ENCODE assay signal across 9 cellular contexts in the genomic region with DNA sequence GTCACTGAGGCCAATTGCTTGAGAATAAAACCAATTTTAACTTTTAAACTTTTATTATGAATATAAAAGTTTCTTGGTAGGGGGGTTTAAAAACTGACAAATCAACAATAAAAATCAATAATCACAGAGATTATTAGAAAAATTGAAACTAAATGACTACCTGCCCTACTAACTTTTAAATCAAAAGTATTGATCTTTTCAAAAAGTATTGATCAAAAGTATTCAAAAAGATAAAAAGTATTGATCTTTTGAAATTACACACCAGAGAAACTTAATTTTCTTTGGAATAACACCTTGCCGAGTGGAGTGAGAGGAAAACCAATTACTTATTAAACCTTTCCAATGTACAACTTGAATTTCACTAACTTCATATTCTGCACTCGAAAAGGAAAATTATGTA. TPM values are rescaled to one million over a fixed set of nuclear protein-coding genes. Genes with fewer than 3 reads are reported as not detected.
DNase-seq lines count a peak whose midpoint lies in the region; ATAC-seq, FAIRE-seq and TF ChIP-seq lines count a peak whose summit lies in the region.
"Had no signal": no experiment of that assay in that cellular context is flagged by ENCODE, and none has a peak within 500 bp of the region (broad histone marks: within the 10 kb centered on the region; RNA-seq: fewer than 3 reads in every experiment).

No MANE protein-coding gene starts in this region.

- peak; percentile 50 for FAIRE-seq in kidney (lab: Jason Lieb, UNC)
- FAIRE-seq: colon had no signal

- peak overlapping the region; percentile 96 for H3K4me3 ChIP-seq in kidney (ENCODE audit: low read length in 2 of 2)
- peak overlapping the region in 2 of 3 donors; percentile 37 to 70 for H3K4me3 ChIP-seq in thyroid gland (replicated peaks in 1 of 3)

- no peaks in the 10 kb centered on the region for H3K27me3 ChIP-seq in thyroid gland

- no peak overlapping the region for H3K27ac Mint-ChIP-seq in activated T-cell treated with anti-CD3 and anti-CD28 coated beads, Interleukin-2, amount 50 U/mL, for 24 hours
- H3K27ac Mint-ChIP-seq in activated naive CD8-positive, alpha-beta T cell treated with anti-CD3 and anti-CD28 coated beads, Interleukin-2, amount 50 U/mL, for 24 hours = no peak overlapping the region

- no peak for DNase-seq in activated T-cell treated with anti-CD3 and anti-CD28 coated beads, Interleukin-2, amount 50 U/mL, for 24 hours
- DNase-seq in activated T-cell treated with anti-CD3 and anti-CD28 coated beads, Interleukin-2, amount 50 U/mL, for 1 hour = no peak
- DNase-seq in activated naive CD8-positive, alpha-beta T cell treated with anti-CD3 and anti-CD28 coated beads, Interleukin-2, amount 50 U/mL, for 24 hours = no peak
- DNase-seq in kidney = no peak
- DNase-seq in thyroid gland = no peak
- no peak for DNase-seq in SW480 (ENCODE audit: low spot score)

- H3K9me3 Mint-ChIP-seq in activated T-cell treated with anti-CD3 and anti-CD28 coated beads, Interleukin-2, amount 50 U/mL, for 24 hours = no peaks in the 10 kb centered on the region
- H3K9me3 Mint-ChIP-seq in activated naive CD8-positive, alpha-beta T cell treated with anti-CD3 and anti-CD28 coated beads, Interleukin-2, amount 50 U/mL, for 24 hours = no peaks in the 10 kb centered on the region

- no peak for TF ChIP-seq POLR2A in thyroid gland (IDR thresholded peaks at IDR 0.05)

- no peaks in the 10 kb centered on the region for H3K27me3 Mint-ChIP-seq in activated T-cell treated with anti-CD3 and anti-CD28 coated beads, Interleukin-2, amount 50 U/mL, for 24 hours
- H3K27me3 Mint-ChIP-seq in activated naive CD8-positive, alpha-beta T cell treated with anti-CD3 and anti-CD28 coated beads, Interleukin-2, amount 50 U/mL, for 24 hours = no peaks in the 10 kb centered on the region

- peak overlapping the region; percentile 78 to 85 for H3K9ac ChIP-seq in kidney (ENCODE audit: low read length in 2 of 2)

- peaks cover 5 to 10% of the 10 kb centered on the region in 2 donors for H3K4me1 ChIP-seq in kidney (ENCODE audit: control insufficient read depth in 1 of 2, insufficient read depth in 1 of 2, low read depth in 1 of 2, low read length in 2 of 2)
- H3K4me1 ChIP-seq in thyroid gland = peaks cover 15 to 23% of the 10 kb centered on the region in 2 donors

- intact Hi-C loops in kidney (cut with DNase I) (loop anchor here (10.0 kb wide), 1 partner anchor 78 kb away; no protein-coding TSS in a partner anchor), thyroid gland (cut with DNase I) (loop anchor here (5.0 kb wide), 1 partner anchor 76 kb away; no protein-coding TSS in a partner anchor)

- no peak for TF ChIP-seq CTCF in kidney (IDR thresholded peaks at IDR 0.05; ENCODE audit: borderline replicate concordance, extremely low read depth, insufficient read depth)
- TF ChIP-seq CTCF in thyroid gland (IDR thresholded peaks at IDR 0.05) = no peak

- H3K4me1 Mint-ChIP-seq in activated T-cell treated with anti-CD3 and anti-CD28 coated beads, Interleukin-2, amount 50 U/mL, for 24 hours (ENCODE audit: low read depth) = peaks cover 51% of the 10 kb centered on the region
- H3K4me1 Mint-ChIP-seq in activated naive CD8-positive, alpha-beta T cell treated with anti-CD3 and anti-CD28 coated beads, Interleukin-2, amount 50 U/mL, for 24 hours = peaks cover 43% of the 10 kb centered on the region

- WGBS in thyroid gland, 2 donors = 31 to 40% methylated on average over 2 of the region's 2 CpGs

- H3K9me3 ChIP-seq in kidney (ENCODE audit: control insufficient read depth in 1 of 2, low read length in 2 of 2) = no peaks in the 10 kb centered on the region
- H3K9me3 ChIP-seq in thyroid gland = no peaks in the 10 kb centered on the region

- H3K4me3 Mint-ChIP-seq in activated T-cell treated with anti-CD3 and anti-CD28 coated beads, Interleukin-2, amount 50 U/mL, for 24 hours = peak overlapping the region; percentile 95
- peak overlapping the region; percentile 89 for H3K4me3 Mint-ChIP-seq in activated naive CD8-positive, alpha-beta T cell treated with anti-CD3 and anti-CD28 coated beads, Interleukin-2, amount 50 U/mL, for 24 hours

- H3K36me3 ChIP-seq in kidney (ENCODE audit: control insufficient read depth in 1 of 2, insufficient read depth in 2 of 2, low read length in 2 of 2) (peaks cover 5 to 14% of the 10 kb centered on the region in 2 donors), thyroid gland (peaks cover 7 to 8% of the 10 kb centered on the region in 2 donors)

- peak overlapping the region in 1 of 2 donors; percentile 32 for H3K27ac ChIP-seq in kidney (ENCODE audit: low read depth in 2 of 2, low read length in 2 of 2)
- no peak overlapping the region for H3K27ac ChIP-seq in thyroid gland

- H3K36me3 Mint-ChIP-seq in activated T-cell treated with anti-CD3 and anti-CD28 coated beads, Interleukin-2, amount 50 U/mL, for 24 hours (ENCODE audit: low read depth) = peaks cover 55% of the 10 kb centered on the region
- peaks cover 15% of the 10 kb centered on the region for H3K36me3 Mint-ChIP-seq in activated naive CD8-positive, alpha-beta T cell treated with anti-CD3 and anti-CD28 coated beads, Interleukin-2, amount 50 U/mL, for 24 hours (ENCODE audit: low read depth)

- ATAC-seq in activated naive CD8-positive, alpha-beta T cell treated with anti-CD3 and anti-CD28 coated beads, Interleukin-2, amount 50 U/mL, for 24 hours = no peak
- no peak for ATAC-seq in GM21423 (IDR thresholded peaks at IDR 0.05; ENCODE audit: unreplicated experiment)
- ATAC-seq in HG03457 (IDR thresholded peaks at IDR 0.05; ENCODE audit: unreplicated experiment) = no peak

RNA-seq across cellular contexts. Expression of gene SLC30A1, which starts 2.2 kb away (rescaled TPM):
- total RNA-seq in kidney (37.7 TPM), thyroid gland (10 to 100 TPM; 22.7 to 36.0 (median 32.4) TPM)
- polyA plus RNA-seq in kidney (ENCODE audit: insufficient read depth, low read depth, low replicate concordance) = 8.2 TPM
